In genomic region chr17:57281887-57282653, GRCh38 we compare ENCODE assay signal across 12 cellular contexts. TPM values are rescaled to one million over a fixed set of nuclear protein-coding genes. Genes with fewer than 3 reads are reported as not detected.
DNase-seq lines count a peak whose midpoint lies in the region; ATAC-seq and TF ChIP-seq lines count a peak whose summit lies in the region.
"Had no signal": no experiment of that assay in that cellular context is flagged by ENCODE, and none has a peak within 500 bp of the region (broad histone marks: within the 10 kb centered on the region; RNA-seq: fewer than 3 reads in every experiment).

No MANE protein-coding gene starts in this region.

- DNase-seq in CD8-positive, alpha-beta T cell, result peak in 1 of 7 experiments; percentile 14
- DNase-seq in activated T-helper 1 cell treated with anti-CD3 and anti-CD28 coated beads, Interleukin-12 subunit alpha, Interleukin-12 subunit beta, Interleukin-2, Interleukin-4 antibody, amounts not matched to agents 30 ng/mL and 10 ng/mL and 1 ng/mL, durations not matched to agents 14 hours and 24 hours and 36 hours (ENCODE audit: low spot score), result no peak
- DNase-seq in SKM-1 (lab: John Stamatoyannopoulos, UW; ENCODE audit: unreplicated experiment) (no peak), CD14-positive monocyte (ENCODE audit: low spot score) (no peak), activated gamma-delta T cell (lab: John Stamatoyannopoulos, UW) (no peak)
- no peak for DNase-seq in stimulated activated CD4-positive, alpha-beta T cell treated with anti-CD3 and anti-CD28 coated beads, Interleukin-1b, Interleukin-23, amount 100 ng/mL, for 48 hours
- DNase-seq: activated CD4-positive, alpha-beta T cell treated with anti-CD3 and anti-CD28 coated beads, Interleukin-2, amount 50 U/mL, for 4 hours; midbrain had no signal

- H3K27ac ChIP-seq in CD8-positive, alpha-beta T cell (ENCODE audit: low read depth, low read length), result no peak overlapping the region
- H3K27ac ChIP-seq in KOPT-K1 (ENCODE audit: low read depth, low read length, poor library complexity, severe bottlenecking), result peak overlapping the region; percentile 71
- peak overlapping the region; percentile 43 for H3K27ac ChIP-seq in mesodermal cell (ENCODE audit: low read depth, low read length, severe bottlenecking)

- 87 to 97% methylated on average over 3 of the region's 5 CpGs for WGBS in mesodermal cell (ENCODE audit: insufficient coverage in 2 of 2), 2 experiments

- H3K4me1 Mint-ChIP-seq in CD8-positive, alpha-beta T cell (ENCODE audit: low read depth), result peaks cover 75% of the 10 kb centered on the region
- H3K4me1 Mint-ChIP-seq in activated T-helper 1 cell treated with anti-CD3 and anti-CD28 coated beads, Interleukin-12 subunit alpha, Interleukin-12 subunit beta, Interleukin-2, Interleukin-4 antibody, amounts not matched to agents 30 ng/mL and 10 ng/mL and 1 ng/mL, durations not matched to agents 14 hours and 24 hours and 36 hours (ENCODE audit: low read depth), result peaks cover 99% of the 10 kb centered on the region
- peaks cover 27% of the 10 kb centered on the region for H3K4me1 Mint-ChIP-seq in CD14-positive monocyte

- H3K36me3 Mint-ChIP-seq in CD8-positive, alpha-beta T cell, result peaks cover 49% of the 10 kb centered on the region
- peaks cover 63% of the 10 kb centered on the region for H3K36me3 Mint-ChIP-seq in activated T-helper 1 cell treated with anti-CD3 and anti-CD28 coated beads, Interleukin-12 subunit alpha, Interleukin-12 subunit beta, Interleukin-2, Interleukin-4 antibody, amounts not matched to agents 30 ng/mL and 10 ng/mL and 1 ng/mL, durations not matched to agents 14 hours and 24 hours and 36 hours (ENCODE audit: low read depth)
- peaks cover 14 to 37% of the 10 kb centered on the region in 2 donors for H3K36me3 Mint-ChIP-seq in CD14-positive monocyte

- peak overlapping the region; percentile 47 for H3K4me3 Mint-ChIP-seq in CD8-positive, alpha-beta T cell
- H3K4me3 Mint-ChIP-seq in activated T-helper 1 cell treated with anti-CD3 and anti-CD28 coated beads, Interleukin-12 subunit alpha, Interleukin-12 subunit beta, Interleukin-2, Interleukin-4 antibody, amounts not matched to agents 30 ng/mL and 10 ng/mL and 1 ng/mL, durations not matched to agents 14 hours and 24 hours and 36 hours, result peak overlapping the region; percentile 28
- H3K4me3 Mint-ChIP-seq in CD14-positive monocyte, result no peak overlapping the region
- H3K4me3 Mint-ChIP-seq: dendritic cell treated with granulocyte-macrophage colony-stimulating factor and Interleukin-4, amounts not matched to agents 40 ng/mL and 50 ng/mL, for 4 days had no signal

- no peak overlapping the region for H3K4me3 ChIP-seq in CD8-positive, alpha-beta T cell (ENCODE audit: low read depth, low read length)
- H3K4me3 ChIP-seq in mesodermal cell (ENCODE audit: extremely low read depth, insufficient read depth, low read length, poor library complexity, severe bottlenecking), result no peak overlapping the region

- intact Hi-C loops in CD8-positive, alpha-beta T cell (cut with DNase I, micrococcal nuclease), result loop anchor here (2.0 to 5.0 kb wide), 2 partner anchors 25 to 40 kb away; partner anchors contain the start of gene MSI2 (in 1 of the 2)
- intact Hi-C loops in activated T-helper 1 cell treated with anti-CD3 and anti-CD28 coated beads, Interleukin-12 subunit alpha, Interleukin-12 subunit beta, Interleukin-2, Interleukin-4 antibody, amounts not matched to agents 30 ng/mL and 10 ng/mL and 1 ng/mL, durations not matched to agents 14 hours and 24 hours and 36 hours (cut with micrococcal nuclease), result no loop called here
- intact Hi-C loops in CD14-positive monocyte (cut with micrococcal nuclease), result no loop called here

- no peak for TF ChIP-seq CTCF in CD8-positive, alpha-beta T cell (IDR thresholded peaks at IDR 0.05)
- no peak for TF ChIP-seq CTCF in CD14-positive monocyte (IDR thresholded peaks at IDR 0.05)

- H3K9me3 Mint-ChIP-seq in CD8-positive, alpha-beta T cell, result no peaks in the 10 kb centered on the region
- no peaks in the 10 kb centered on the region for H3K9me3 Mint-ChIP-seq in activated T-helper 1 cell treated with anti-CD3 and anti-CD28 coated beads, Interleukin-12 subunit alpha, Interleukin-12 subunit beta, Interleukin-2, Interleukin-4 antibody, amounts not matched to agents 30 ng/mL and 10 ng/mL and 1 ng/mL, durations not matched to agents 14 hours and 24 hours and 36 hours
- H3K9me3 Mint-ChIP-seq in CD14-positive monocyte, result no peaks in the 10 kb centered on the region
- H3K9me3 Mint-ChIP-seq: dendritic cell treated with granulocyte-macrophage colony-stimulating factor and Interleukin-4, amounts not matched to agents 40 ng/mL and 50 ng/mL, for 4 days had no signal

- H3K27ac Mint-ChIP-seq in CD8-positive, alpha-beta T cell, result peak overlapping the region; percentile 61
- peak overlapping the region; percentile 75 for H3K27ac Mint-ChIP-seq in activated T-helper 1 cell treated with anti-CD3 and anti-CD28 coated beads, Interleukin-12 subunit alpha, Interleukin-12 subunit beta, Interleukin-2, Interleukin-4 antibody, amounts not matched to agents 30 ng/mL and 10 ng/mL and 1 ng/mL, durations not matched to agents 14 hours and 24 hours and 36 hours
- H3K27ac Mint-ChIP-seq in CD14-positive monocyte, result no peak overlapping the region
- H3K27ac Mint-ChIP-seq: dendritic cell treated with granulocyte-macrophage colony-stimulating factor and Interleukin-4, amounts not matched to agents 40 ng/mL and 50 ng/mL, for 4 days had no signal

- peak; percentile 69 for ATAC-seq in CD8-positive, alpha-beta T cell
- ATAC-seq: Panc1 had no signal

- H3K27me3 ChIP-seq in CD8-positive, alpha-beta T cell (ENCODE audit: insufficient read depth, low read length), result no peaks in the 10 kb centered on the region

- H3K27me3 Mint-ChIP-seq in CD8-positive, alpha-beta T cell (ENCODE audit: low read depth), result no peaks in the 10 kb centered on the region
- H3K27me3 Mint-ChIP-seq in activated T-helper 1 cell treated with anti-CD3 and anti-CD28 coated beads, Interleukin-12 subunit alpha, Interleukin-12 subunit beta, Interleukin-2, Interleukin-4 antibody, amounts not matched to agents 30 ng/mL and 10 ng/mL and 1 ng/mL, durations not matched to agents 14 hours and 24 hours and 36 hours (ENCODE audit: insufficient read depth), result no peaks in the 10 kb centered on the region
- H3K27me3 Mint-ChIP-seq in CD14-positive monocyte (ENCODE audit: low read depth in 3 of 3), result peaks cover 0 to 4% (median 3%) of the 10 kb centered on the region in 3 donors

- POLR2A ChIA-PET in CD8-positive, alpha-beta T cell (lab: Charles Lee), result interaction anchor here (1.0 kb wide), 1 partner anchor 9 kb away, joined by 3 read pairs; no protein-coding TSS in a partner anchor

- no peaks in the 10 kb centered on the region for H3K9me3 ChIP-seq in CD8-positive, alpha-beta T cell (ENCODE audit: low read length)
- H3K9me3 ChIP-seq in KOPT-K1 (ENCODE audit: insufficient read depth, low read length, poor library complexity, severe bottlenecking) (no peaks in the 10 kb centered on the region), mesodermal cell (ENCODE audit: control insufficient read depth, low read length) (no peaks in the 10 kb centered on the region)

- peaks cover 39% of the 10 kb centered on the region for H3K4me1 ChIP-seq in CD8-positive, alpha-beta T cell (ENCODE audit: insufficient read depth, low read length)
- peaks cover 56% of the 10 kb centered on the region for H3K4me1 ChIP-seq in mesodermal cell (ENCODE audit: control insufficient read depth, insufficient read depth, low read length, poor library complexity, severe bottlenecking)

- H3K36me3 ChIP-seq in CD8-positive, alpha-beta T cell (ENCODE audit: insufficient read depth, low read length), result peaks cover 4% of the 10 kb centered on the region
- peaks cover 81% of the 10 kb centered on the region for H3K36me3 ChIP-seq in KOPT-K1 (ENCODE audit: insufficient read depth, low read length)
- peaks cover 89% of the 10 kb centered on the region for H3K36me3 ChIP-seq in mesodermal cell (ENCODE audit: control insufficient read depth, insufficient read depth, low read length)

- CTCF ChIA-PET in CD8-positive, alpha-beta T cell (lab: Charles Lee), result interaction anchor here (1.1 to 6.3 kb wide), 3 partner anchors 10 to 316 kb away, joined by 3 to 30 read pairs (median 4); no protein-coding TSS in a partner anchor

RNA-seq across cellular contexts. Expression of gene MSI2, which starts 25.7 kb away (rescaled TPM):
- 100 to 1,000 TPM; 130 to 135 TPM for total RNA-seq in CD8-positive, alpha-beta T cell
- total RNA-seq in activated T-helper 1 cell treated with anti-CD3 and anti-CD28 coated beads, Interleukin-12 subunit alpha, Interleukin-12 subunit beta, Interleukin-2, Interleukin-4 antibody, amounts not matched to agents 30 ng/mL and 10 ng/mL and 1 ng/mL, durations not matched to agents 14 hours and 24 hours and 36 hours, result 272 and 278 TPM in 2 replicates
- 58.1 TPM for polyA plus RNA-seq in mesodermal cell (2013, experiment 1 of 2)
- polyA plus RNA-seq in mesodermal cell (2013, experiment 2 of 2), result 55.9 TPM
- polyA plus RNA-seq in CD14-positive monocyte, result under 1 TPM; 0.20 to 0.37 TPM

Comparison
In these comparisons a context has a peak if more than half of its experiments do, and no peak if none do; other contexts are left out.
1. H3K27ac Mint-ChIP-seq: peak in CD8-positive, alpha-beta T cell (single experiment) and activated T-helper 1 cell treated with anti-CD3 and anti-CD28 coated beads, Interleukin-12 subunit alpha, Interleukin-12 subunit beta, Interleukin-2, Interleukin-4 antibody, amounts not matched to agents 30 ng/mL and 10 ng/mL and 1 ng/mL, durations not matched to agents 14 hours and 24 hours and 36 hours (single experiment); none in CD14-positive monocyte (0 of 7).
2. H3K4me3 Mint-ChIP-seq: peak in CD8-positive, alpha-beta T cell (single experiment) and activated T-helper 1 cell treated with anti-CD3 and anti-CD28 coated beads, Interleukin-12 subunit alpha, Interleukin-12 subunit beta, Interleukin-2, Interleukin-4 antibody, amounts not matched to agents 30 ng/mL and 10 ng/mL and 1 ng/mL, durations not matched to agents 14 hours and 24 hours and 36 hours (single experiment); none in CD14-positive monocyte (0 of 2).
3. intact Hi-C loops: an anchor here in CD8-positive, alpha-beta T cell (2.0 to 5.0 kb wide); none called in activated T-helper 1 cell treated with anti-CD3 and anti-CD28 coated beads, Interleukin-12 subunit alpha, Interleukin-12 subunit beta, Interleukin-2, Interleukin-4 antibody, amounts not matched to agents 30 ng/mL and 10 ng/mL and 1 ng/mL, durations not matched to agents 14 hours and 24 hours and 36 hours and CD14-positive monocyte.